In genomic region chr14:95136631-95137030, GRCh38 we compare ENCODE assay signal across 16 cellular contexts. TPM values are rescaled to one million over a fixed set of nuclear protein-coding genes. Genes with fewer than 3 reads are reported as not detected.
DNase-seq lines count a peak whose midpoint lies in the region; TF ChIP-seq lines count a peak whose summit lies in the region.
"Had no signal": no experiment of that assay in that cellular context is flagged by ENCODE, and none has a peak within 500 bp of the region (broad histone marks: within the 10 kb centered on the region; RNA-seq: fewer than 3 reads in every experiment).

No MANE protein-coding gene starts in this region.

- H3K4me1 Mint-ChIP-seq in activated naive CD4-positive, alpha-beta T cell treated with anti-CD3 and anti-CD28 coated beads, Interleukin-2, amount 50 U/mL, for 24 hours = peaks cover 67% of the 10 kb centered on the region
- H3K4me1 Mint-ChIP-seq in activated naive CD8-positive, alpha-beta T cell treated with anti-CD3 and anti-CD28 coated beads for 36 hours = peaks cover 56% of the 10 kb centered on the region

- H3K36me3 ChIP-seq in mesenchymal stem cell (ENCODE audit: control insufficient read depth in 1 of 2, insufficient read depth in 2 of 2, low read depth in 1 of 2, low read length in 2 of 2) = peaks cover 0 to 16% of the 10 kb centered on the region in 2 experiments

- H3K79me1 ChIP-seq in mesenchymal stem cell (replicated peaks; ENCODE audit: low read length, poor library complexity, severe bottlenecking) = peaks cover 13% of the 10 kb centered on the region

- no peak overlapping the region for H3K14ac ChIP-seq in mesenchymal stem cell (ENCODE audit: low read length in 2 of 2)

- H2BK15ac ChIP-seq in mesenchymal stem cell (ENCODE audit: low read depth, poor library complexity, severe bottlenecking) = peak overlapping the region; percentile 28

- no peak overlapping the region for H2AFZ ChIP-seq in mesenchymal stem cell (ENCODE audit: low read depth, low read length)

- peaks cover 3% of the 10 kb centered on the region for H3K4me1 ChIP-seq in mesenchymal stem cell (ENCODE audit: control insufficient read depth, insufficient read depth, low read depth, low read length)

- no peaks in the 10 kb centered on the region for H3K27me3 ChIP-seq in mesenchymal stem cell (ENCODE audit: control insufficient read depth in 1 of 2, insufficient read depth in 1 of 2, low read length in 2 of 2)

- H3K4me3 ChIP-seq in mesenchymal stem cell (ENCODE audit: insufficient read depth in 1 of 2, low read depth in 1 of 2, low read length in 2 of 2) = no peak overlapping the region
- H3K4me3 ChIP-seq: A549, smooth muscle cell had no signal

- H4K91ac ChIP-seq in mesenchymal stem cell (ENCODE audit: low read length) = no peak overlapping the region

- H3K27ac ChIP-seq in mesenchymal stem cell (ENCODE audit: low read length, poor library complexity, severe bottlenecking) (no peak overlapping the region), temporal lobe (ENCODE audit: low read depth, low read length) (peak overlapping the region; percentile 90)
- H3K27ac ChIP-seq: A549 had no signal

- 100% methylated on average over 1 of the region's 1 CpG for WGBS in mesenchymal stem cell

- H3K23ac ChIP-seq in mesenchymal stem cell (ENCODE audit: low read length in 2 of 2) = no peak overlapping the region

- H3K9ac ChIP-seq in mesenchymal stem cell (ENCODE audit: low read length) = no peak overlapping the region

- TF ChIP-seq CTCF in GM10266 (IDR thresholded peaks at IDR 0.05; ENCODE audit: control insufficient read depth, insufficient read depth, low read depth, missing control alignments) = no peak

- H3K18ac ChIP-seq in mesenchymal stem cell (ENCODE audit: low read depth in 1 of 2, low read length in 2 of 2) = no peak overlapping the region

- H3K36me3 Mint-ChIP-seq in activated naive CD4-positive, alpha-beta T cell treated with anti-CD3 and anti-CD28 coated beads, Interleukin-2, amount 50 U/mL, for 24 hours = peaks cover 11% of the 10 kb centered on the region
- peaks cover 22% of the 10 kb centered on the region for H3K36me3 Mint-ChIP-seq in activated naive CD8-positive, alpha-beta T cell treated with anti-CD3 and anti-CD28 coated beads for 36 hours

- no peak for DNase-seq in activated naive CD4-positive, alpha-beta T cell treated with Interleukin-2 at 50 U/mL for 16 hours
- no peak for DNase-seq in activated naive CD8-positive, alpha-beta T cell treated with anti-CD3 and anti-CD28 coated beads for 36 hours
- DNase-seq in mesenchymal stem cell = peak; percentile 24
- DNase-seq in NCI-H187 treated with DMSO at 0.1 percent for 48 hours (lab: John Stamatoyannopoulos, UW) = no peak
- DNase-seq in GM10266 (ENCODE audit: extremely low spot score) = no peak
- DNase-seq in LoVo (ENCODE audit: low spot score) = no peak
- DNase-seq: aorta; CD8-positive, alpha-beta memory T cell; NCI-H1694 treated with DMSO at 0.1 percent for 48 hours; NCI-H446; RPMI8226 had no signal

- H3K4me3 Mint-ChIP-seq in activated naive CD4-positive, alpha-beta T cell treated with anti-CD3 and anti-CD28 coated beads, Interleukin-2, amount 50 U/mL, for 24 hours = no peak overlapping the region
- no peak overlapping the region for H3K4me3 Mint-ChIP-seq in activated naive CD8-positive, alpha-beta T cell treated with anti-CD3 and anti-CD28 coated beads for 36 hours
- H3K4me3 Mint-ChIP-seq: CD8-positive, alpha-beta memory T cell had no signal

- H2BK12ac ChIP-seq in mesenchymal stem cell (ENCODE audit: low read length in 2 of 2) = no peak overlapping the region

- no peak overlapping the region for H2BK5ac ChIP-seq in mesenchymal stem cell (ENCODE audit: low read depth, low read length, poor library complexity, severe bottlenecking)

- no peaks in the 10 kb centered on the region for H3K9me3 Mint-ChIP-seq in activated naive CD4-positive, alpha-beta T cell treated with anti-CD3 and anti-CD28 coated beads, Interleukin-2, amount 50 U/mL, for 24 hours
- H3K9me3 Mint-ChIP-seq in activated naive CD8-positive, alpha-beta T cell treated with anti-CD3 and anti-CD28 coated beads for 36 hours = no peaks in the 10 kb centered on the region
- H3K9me3 Mint-ChIP-seq: CD8-positive, alpha-beta memory T cell had no signal

- no peak overlapping the region for H4K8ac ChIP-seq in mesenchymal stem cell (ENCODE audit: low read length)

- H3K9me3 ChIP-seq in mesenchymal stem cell (ENCODE audit: control insufficient read depth, low read length) = no peaks in the 10 kb centered on the region
- H3K9me3 ChIP-seq: A549 had no signal

- peak overlapping the region; percentile 43 for H3K27ac Mint-ChIP-seq in activated naive CD4-positive, alpha-beta T cell treated with anti-CD3 and anti-CD28 coated beads, Interleukin-2, amount 50 U/mL, for 24 hours
- peak overlapping the region; percentile 61 for H3K27ac Mint-ChIP-seq in activated naive CD8-positive, alpha-beta T cell treated with anti-CD3 and anti-CD28 coated beads for 36 hours
- H3K27ac Mint-ChIP-seq: progenitor cell of endocrine pancreas had no signal

- H3K27me3 Mint-ChIP-seq in activated naive CD4-positive, alpha-beta T cell treated with anti-CD3 and anti-CD28 coated beads, Interleukin-2, amount 50 U/mL, for 24 hours = no peaks in the 10 kb centered on the region
- no peaks in the 10 kb centered on the region for H3K27me3 Mint-ChIP-seq in activated naive CD8-positive, alpha-beta T cell treated with anti-CD3 and anti-CD28 coated beads for 36 hours
- H3K27me3 Mint-ChIP-seq: progenitor cell of endocrine pancreas had no signal

- H2AK5ac ChIP-seq in mesenchymal stem cell (ENCODE audit: low read length, severe bottlenecking) = no peak overlapping the region

- H3K4ac ChIP-seq in mesenchymal stem cell (ENCODE audit: low read depth in 1 of 2, low read length in 2 of 2) = no peak overlapping the region

- H3K4me2 ChIP-seq in mesenchymal stem cell (ENCODE audit: low read length, poor library complexity, severe bottlenecking) = no peak overlapping the region
- H3K4me2 ChIP-seq: A549, smooth muscle cell had no signal

- H2BK120ac ChIP-seq in mesenchymal stem cell (ENCODE audit: low read depth, low read length) = no peak overlapping the region

RNA-seq across cellular contexts. Expression of gene DICER1, which starts 20.7 kb away (rescaled TPM):
- total RNA-seq in activated naive CD8-positive, alpha-beta T cell treated with anti-CD3 and anti-CD28 coated beads for 36 hours = 10 to 100 TPM; 53.1 to 60.3 TPM
- 68.9 TPM for polyA plus RNA-seq in mesenchymal stem cell (2013, experiment 1 of 2)
- 65.7 TPM for polyA plus RNA-seq in mesenchymal stem cell (2013, experiment 2 of 2)
- total RNA-seq in temporal lobe = 102 TPM
